1 cellular context compared by ENCODE assay signal in genomic region chr15:40282144-40282869, GRCh38.
A peak's percentile ranks its signal among the peaks of the same experiment; 100 is the strongest.
TF ChIP-seq lines count a peak whose summit lies in the region.

No MANE protein-coding gene starts in this region.

TF ChIP-seq in GM12878, 131 proteins besides CTCF, POLR2A, EP300 and RAD21:
- no peak for TF ChIP-seq CREB1 (IDR thresholded peaks at IDR 0.05; ENCODE audit: low read depth)
- no peak for TF ChIP-seq TBL1XR1 (IDR thresholded peaks at IDR 0.05; ENCODE audit: low read depth, low read length)
- no peak for TF ChIP-seq MEF2A (IDR thresholded peaks at IDR 0.05; ENCODE audit: insufficient read depth, low read depth, low read length)
- TF ChIP-seq RFX5 (IDR thresholded peaks at IDR 0.05; ENCODE audit: low read depth, low read length): no peak
- TF ChIP-seq SREBF2 (IDR thresholded peaks at IDR 0.05; ENCODE audit: low read length): no peak
- no peak for TF ChIP-seq GATAD2B (conservative IDR thresholded peaks at IDR 0.05; ENCODE audit: low read depth)
- no peak for TF ChIP-seq HDAC2 (IDR thresholded peaks at IDR 0.05)
- TF ChIP-seq SPI1 (IDR thresholded peaks at IDR 0.05; ENCODE audit: borderline replicate concordance, insufficient read depth, low read depth, low read length): no peak
- no peak for TF ChIP-seq KAT2A (conservative IDR thresholded peaks at IDR 0.05; ENCODE audit: control insufficient read depth, low read depth, low read length)
- TF ChIP-seq PAX5 (IDR thresholded peaks at IDR 0.05; ENCODE audit: borderline replicate concordance, low read depth, low read length): peak; percentile 21; the same call in 1 of the 2 replicates
- no peak for TF ChIP-seq POU2F2 (IDR thresholded peaks at IDR 0.05; ENCODE audit: borderline replicate concordance, low read depth, low read length)
- TF ChIP-seq TARDBP (IDR thresholded peaks at IDR 0.05; ENCODE audit: borderline replicate concordance): no peak
- no peak for TF ChIP-seq FOS (IDR thresholded peaks at IDR 0.05; ENCODE audit: borderline replicate concordance, extremely low read depth, insufficient read length)
- no peak for TF ChIP-seq ASH2L (IDR thresholded peaks at IDR 0.05; ENCODE audit: borderline replicate concordance, low read depth)
- 0 out of 2 replicates have a peak, but pooled peaks have one; percentile 34 for TF ChIP-seq TCF12 (IDR thresholded peaks at IDR 0.05; ENCODE audit: low read depth, low read length)
- TF ChIP-seq RBBP5 (conservative IDR thresholded peaks at IDR 0.05): no peak
- no peak for TF ChIP-seq SREBF1 (IDR thresholded peaks at IDR 0.05; ENCODE audit: low read length)
- no peak for TF ChIP-seq CUX1 (IDR thresholded peaks at IDR 0.05; ENCODE audit: insufficient replicate concordance, low read depth, low read length)
- no peak for TF ChIP-seq NR2F1 (conservative IDR thresholded peaks at IDR 0.05)
- TF ChIP-seq MEF2B (IDR thresholded peaks at IDR 0.05; ENCODE audit: partially characterized antibody, poor library complexity, severe bottlenecking): no peak
- peak; percentile 22 for TF ChIP-seq HDAC6 (IDR thresholded peaks at IDR 0.05; ENCODE audit: unreplicated experiment)
- TF ChIP-seq MTA3 (IDR thresholded peaks at IDR 0.05; ENCODE audit: borderline replicate concordance, low read length): no peak
- no peak for TF ChIP-seq MXI1 (IDR thresholded peaks at IDR 0.05; ENCODE audit: low read depth, low read length)
- TF ChIP-seq NFIC (IDR thresholded peaks at IDR 0.05; ENCODE audit: low read depth, low read length): no peak
- peak in 1 of 2 experiments; percentile 63; a peak in 2 of 3 replicates for TF ChIP-seq EGR1 (IDR thresholded peaks at IDR 0.05; ENCODE audit: borderline replicate concordance in 1 of 2, low read depth in 2 of 2, low read length in 2 of 2)
- no peak for TF ChIP-seq FOXM1 (IDR thresholded peaks at IDR 0.05; ENCODE audit: low read depth, low read length)
- TF ChIP-seq SIN3A (IDR thresholded peaks at IDR 0.05; ENCODE audit: low read depth, low read length): no peak
- TF ChIP-seq ZBED1 (IDR thresholded peaks at IDR 0.05; ENCODE audit: borderline replicate concordance): no peak
- TF ChIP-seq JUNB (IDR thresholded peaks at IDR 0.05): no peak
- TF ChIP-seq RB1 (IDR thresholded peaks at IDR 0.05; ENCODE audit: borderline replicate concordance): no peak
- TF ChIP-seq IKZF1 (conservative IDR thresholded peaks at IDR 0.05): peak; percentile 43
- no peak for TF ChIP-seq YBX1 (IDR thresholded peaks at IDR 0.05)
- TF ChIP-seq ESRRA (IDR thresholded peaks at IDR 0.05; ENCODE audit: low read length): no peak
- 0 out of 2 replicates have a peak, but pooled peaks have one; percentile 16 for TF ChIP-seq REST (IDR thresholded peaks at IDR 0.05; ENCODE audit: low read depth, low read length)
- TF ChIP-seq TCF3 (IDR thresholded peaks at IDR 0.05; ENCODE audit: borderline replicate concordance, insufficient read depth, low read depth, low read length): peak; percentile 25; the same call in 1 of the 2 replicates
- no peak for TF ChIP-seq STAT3 (IDR thresholded peaks at IDR 0.05; ENCODE audit: low read depth, low read length)
- no peak for TF ChIP-seq RUNX3 (IDR thresholded peaks at IDR 0.05; ENCODE audit: low read length)
- no peak for TF ChIP-seq STAT1 (conservative IDR thresholded peaks at IDR 0.05)
